16 cellular contexts compared by ENCODE assay signal in the genomic region with DNA sequence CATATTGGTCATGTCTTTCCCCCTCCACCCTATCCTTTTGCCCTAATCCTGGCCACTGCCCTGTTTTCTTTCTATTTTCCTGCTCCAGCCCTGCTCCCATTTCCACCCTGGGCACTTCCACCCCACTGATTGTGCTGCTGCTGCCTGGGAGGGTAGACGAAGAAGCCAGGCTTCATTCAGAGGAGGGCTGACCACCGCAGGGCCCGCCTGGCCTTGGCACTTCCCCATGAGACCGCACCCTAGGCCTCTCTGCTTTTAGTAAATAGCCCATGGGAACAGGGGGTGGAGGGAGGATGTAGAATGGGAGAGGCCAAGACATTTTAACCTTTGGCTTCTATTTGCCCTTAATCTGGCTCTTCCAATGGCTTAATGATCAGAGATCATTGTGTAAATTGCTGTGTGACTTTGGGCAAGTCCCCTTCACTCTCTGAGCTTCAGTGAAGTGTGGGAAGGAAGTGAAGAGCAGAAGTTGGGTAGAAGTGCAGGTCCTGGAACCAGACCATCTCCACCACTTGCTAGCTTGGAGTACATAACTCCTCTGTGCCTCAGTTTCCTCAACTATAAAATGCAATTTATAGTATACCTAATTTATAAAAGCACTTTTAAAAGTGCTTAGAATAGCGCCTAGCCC. TPM values are rescaled to one million over a fixed set of nuclear protein-coding genes. Genes with fewer than 3 reads are reported as not detected.
A peak's percentile ranks its signal among the peaks of the same experiment; 100 is the strongest.
DNase-seq lines count a peak whose midpoint lies in the region; ATAC-seq and TF ChIP-seq lines count a peak whose summit lies in the region.
"Had no signal": no experiment of that assay in that cellular context is flagged by ENCODE, and none has a peak within 500 bp of the region (broad histone marks: within the 10 kb centered on the region; RNA-seq: fewer than 3 reads in every experiment).

No MANE protein-coding gene starts in this region.

- WGBS in esophagus muscularis mucosa, result 69% methylated on average over 5 of the region's 5 CpGs
- WGBS in psoas muscle, 3 donors, result 66 to 74% (median 71%) methylated on average over 5 of the region's 5 CpGs
- WGBS in upper lobe of left lung, 2 donors, result 54 to 72% methylated on average over 5 of the region's 5 CpGs

- H3K27ac Mint-ChIP-seq in naive thymus-derived CD4-positive, alpha-beta T cell, result no peak overlapping the region
- H3K27ac Mint-ChIP-seq: activated CD8-positive, alpha-beta T cell treated with anti-CD3 and anti-CD28 coated beads for 36 hours; activated T-helper 17 cell treated with anti-CD3 and anti-CD28 coated beads, Interleukin-2, amount 50 U/mL, for 72 hours had no signal

- peaks cover 0 to 4% (median 0%) of the 10 kb centered on the region in 7 donors for H3K4me1 Mint-ChIP-seq in naive thymus-derived CD4-positive, alpha-beta T cell
- H3K4me1 Mint-ChIP-seq: activated T-helper 17 cell treated with anti-CD3 and anti-CD28 coated beads, Interleukin-2, amount 50 U/mL, for 72 hours had no signal

- peaks cover 0 to 12% (median 9%) of the 10 kb centered on the region in 5 donors for H3K27me3 Mint-ChIP-seq in naive thymus-derived CD4-positive, alpha-beta T cell
- H3K27me3 Mint-ChIP-seq: activated CD8-positive, alpha-beta T cell treated with anti-CD3 and anti-CD28 coated beads for 36 hours had no signal

- no peak for TF ChIP-seq POLR2A in esophagus muscularis mucosa (IDR thresholded peaks at IDR 0.05; ENCODE audit: low read depth)
- no peak for TF ChIP-seq POLR2A in upper lobe of left lung (IDR thresholded peaks at IDR 0.05)

- no peak for TF ChIP-seq CTCF in esophagus muscularis mucosa (IDR thresholded peaks at IDR 0.05)
- TF ChIP-seq CTCF in left lung (IDR thresholded peaks at IDR 0.05), result no peak
- TF ChIP-seq CTCF in psoas muscle (IDR thresholded peaks at IDR 0.05), result no peak
- TF ChIP-seq CTCF in upper lobe of left lung (IDR thresholded peaks at IDR 0.05), result no peak

- H3K36me3 ChIP-seq in esophagus muscularis mucosa (no peaks in the 10 kb centered on the region), left lung (no peaks in the 10 kb centered on the region), psoas muscle (ENCODE audit: insufficient read depth in 1 of 2, low read depth in 1 of 2) (no peaks in the 10 kb centered on the region), upper lobe of left lung (no peaks in the 10 kb centered on the region)
- H3K36me3 ChIP-seq in naive thymus-derived CD4-positive, alpha-beta T cell (ENCODE audit: control insufficient read depth in 2 of 3, insufficient read depth in 3 of 3, low read length in 3 of 3), result no peaks in the 10 kb centered on the region

- H3K27me3 ChIP-seq in esophagus muscularis mucosa (no peaks in the 10 kb centered on the region), left lung (no peaks in the 10 kb centered on the region), psoas muscle (ENCODE audit: insufficient read depth in 3 of 3, low read length in 2 of 3) (no peaks in the 10 kb centered on the region), upper lobe of left lung (no peaks in the 10 kb centered on the region)
- no peaks in the 10 kb centered on the region for H3K27me3 ChIP-seq in naive thymus-derived CD4-positive, alpha-beta T cell (ENCODE audit: control insufficient read depth in 2 of 2, insufficient read depth in 2 of 2, low read length in 2 of 2)

- H3K4me3 Mint-ChIP-seq in naive thymus-derived CD4-positive, alpha-beta T cell, result no peak overlapping the region
- H3K4me3 Mint-ChIP-seq: activated CD8-positive, alpha-beta T cell treated with anti-CD3 and anti-CD28 coated beads for 36 hours; activated T-helper 17 cell treated with anti-CD3 and anti-CD28 coated beads, Interleukin-2, amount 50 U/mL, for 72 hours had no signal

- H3K9me3 ChIP-seq in esophagus muscularis mucosa (no peaks in the 10 kb centered on the region), left lung (no peaks in the 10 kb centered on the region), psoas muscle (no peaks in the 10 kb centered on the region), upper lobe of left lung (no peaks in the 10 kb centered on the region)
- H3K9me3 ChIP-seq in naive thymus-derived CD4-positive, alpha-beta T cell (ENCODE audit: control insufficient read depth in 2 of 3, low read length in 3 of 3), result no peaks in the 10 kb centered on the region

- no peak for TF ChIP-seq EP300 in esophagus muscularis mucosa (IDR thresholded peaks at IDR 0.05)
- TF ChIP-seq EP300 in upper lobe of left lung (IDR thresholded peaks at IDR 0.05), result peak in 1 of 4 donors; percentile 23

- peak overlapping the region in 2 of 4 donors; percentile 9 to 46 for H3K4me3 ChIP-seq in esophagus muscularis mucosa
- no peak overlapping the region for H3K4me3 ChIP-seq in left lung
- no peak overlapping the region for H3K4me3 ChIP-seq in psoas muscle
- no peak overlapping the region for H3K4me3 ChIP-seq in upper lobe of left lung
- no peak overlapping the region for H3K4me3 ChIP-seq in naive thymus-derived CD4-positive, alpha-beta T cell (ENCODE audit: low read length)

- H3K4me1 ChIP-seq in esophagus muscularis mucosa (peaks cover 42 to 69% (median 64%) of the 10 kb centered on the region in 4 donors), left lung (peaks cover 19 to 39% of the 10 kb centered on the region in 2 donors), psoas muscle (peaks cover 32% of the 10 kb centered on the region), upper lobe of left lung (peaks cover 34 to 47% (median 45%) of the 10 kb centered on the region in 4 donors)
- H3K4me1 ChIP-seq in naive thymus-derived CD4-positive, alpha-beta T cell (ENCODE audit: control insufficient read depth in 2 of 2, insufficient read depth in 2 of 2, low read length in 2 of 2), result no peaks in the 10 kb centered on the region

- peaks cover 0 to 3% (median 0%) of the 10 kb centered on the region in 5 donors for H3K36me3 Mint-ChIP-seq in naive thymus-derived CD4-positive, alpha-beta T cell

- POLR2A ChIA-PET in naive thymus-derived CD4-positive, alpha-beta T cell (lab: Charles Lee), result no interaction called here

- DNase-seq in esophagus muscularis mucosa (ENCODE audit: extremely low spot score) (no peak), left lung (no peak), psoas muscle (peak; percentile 59 to 75), upper lobe of left lung (peak in 1 of 2 donors; percentile 80), GF-D8 (lab: John Stamatoyannopoulos, UW) (no peak)
- no peak for DNase-seq in naive thymus-derived CD4-positive, alpha-beta T cell
- DNase-seq in activated T-cell treated with anti-CD3 and anti-CD28 coated beads, Interleukin-2, amount 50 U/mL, for 48 hours, result no peak
- DNase-seq: activated CD8-positive, alpha-beta T cell treated with anti-CD3 and anti-CD28 coated beads for 36 hours; AML-193; cortex of kidney; DMS153; NCI-H1694; NCI-H510A; PC-3 had no signal

- peak; percentile 39 for ATAC-seq in left lung
- ATAC-seq in psoas muscle, result peak in 2 of 4 donors; percentile 5 to 16
- ATAC-seq in upper lobe of left lung (ENCODE audit: low FRiP score in 2 of 2), result peak; percentile 55 to 69
- ATAC-seq in naive thymus-derived CD4-positive, alpha-beta T cell, result no peak
- no peak for ATAC-seq in HG02798 (IDR thresholded peaks at IDR 0.05; ENCODE audit: poor library complexity, unreplicated experiment)
- ATAC-seq: activated CD8-positive, alpha-beta T cell treated with anti-CD3 and anti-CD28 coated beads for 36 hours; activated T-helper 17 cell treated with anti-CD3 and anti-CD28 coated beads, Interleukin-2, amount 50 U/mL, for 72 hours had no signal

- intact Hi-C loops in esophagus muscularis mucosa (cut with DNase I), result loop anchor here (10.0 kb wide), 1 partner anchor 222 kb away; no protein-coding TSS in a partner anchor
- intact Hi-C loops in left lung (cut with DNase I), result no loop called here
- intact Hi-C loops in psoas muscle (cut with DNase I), result no loop called here
- intact Hi-C loops in naive thymus-derived CD4-positive, alpha-beta T cell (cut with micrococcal nuclease), result no loop called here

- H3K27ac ChIP-seq in esophagus muscularis mucosa (replicated peaks in 1 of 4) (peak overlapping the region; percentile 84 to 94 (median 89)), left lung (peak overlapping the region; percentile 72 to 77), psoas muscle (peak overlapping the region; percentile 76), upper lobe of left lung (peak overlapping the region; percentile 84 to 87 (median 86))
- no peak overlapping the region for H3K27ac ChIP-seq in naive thymus-derived CD4-positive, alpha-beta T cell (ENCODE audit: low read depth, low read length)

- H3K9me3 Mint-ChIP-seq in naive thymus-derived CD4-positive, alpha-beta T cell, result peaks cover 0 to 2% (median 0%) of the 10 kb centered on the region in 11 donors
- H3K9me3 Mint-ChIP-seq: activated CD8-positive, alpha-beta T cell treated with anti-CD3 and anti-CD28 coated beads for 36 hours; activated T-helper 17 cell treated with anti-CD3 and anti-CD28 coated beads, Interleukin-2, amount 50 U/mL, for 72 hours had no signal

- CTCF ChIA-PET in naive thymus-derived CD4-positive, alpha-beta T cell (lab: Charles Lee), result no interaction called here

RNA-seq across cellular contexts. Expression of a gene that starts 13.6 kb away (rescaled TPM):
- total RNA-seq in esophagus muscularis mucosa (1,000 to 10,000 TPM; 1,165 to 3,724 (median 1,939) TPM), left lung (100 to 1,000 TPM; 391 to 424 TPM), psoas muscle (100 to 1,000 TPM; 447 to 852 (median 690) TPM), upper lobe of left lung (1,000 to 10,000 TPM in 4 of 6 donors, 100 to 1,000 TPM in 2; 876 to 1,536 (median 1,027) TPM)
- 100 to 1,000 TPM; 551 to 766 (median 552) TPM for polyA plus RNA-seq in psoas muscle
- 1 to 10 TPM in 1 of 5 experiments, under 1 TPM in 1, not detected in 3; 0.98 to 1.1 TPM for total RNA-seq in naive thymus-derived CD4-positive, alpha-beta T cell
- polyA plus RNA-seq in naive thymus-derived CD4-positive, alpha-beta T cell, result 1 to 10 TPM in 1 of 2 donors, not detected in 1; 1.2 TPM
- total RNA-seq: activated CD8-positive, alpha-beta T cell treated with anti-CD3 and anti-CD28 coated beads for 36 hours; activated T-helper 17 cell treated with anti-CD3 and anti-CD28 coated beads, Interleukin-2, amount 50 U/mL, for 72 hours; PC-3 had no signal

Comparison
In these comparisons a context has a peak if more than half of its experiments do, and no peak if none do; other contexts are left out.
1. DNase-seq: peak in psoas muscle (2 of 2); none in esophagus muscularis mucosa (single experiment), left lung (0 of 2), naive thymus-derived CD4-positive, alpha-beta T cell (0 of 9), GF-D8 (single experiment) and activated T-cell treated with anti-CD3 and anti-CD28 coated beads, Interleukin-2, amount 50 U/mL, for 48 hours (0 of 2).
2. ATAC-seq: peak in left lung (single experiment) and upper lobe of left lung (2 of 2); none in naive thymus-derived CD4-positive, alpha-beta T cell (single experiment) and HG02798 (single experiment).
3. RNA of a gene that starts 13.6 kb away (total RNA-seq): 1,165 to 3,724 TPM in esophagus muscularis mucosa, 876 to 1,536 TPM in upper lobe of left lung, 447 to 852 TPM in psoas muscle and 391 to 424 TPM in left lung; 0.98 to 1.1 TPM in naive thymus-derived CD4-positive, alpha-beta T cell; every median in the first group is over 100 times any median in the second.